Comparison of ENCODE assay signal across 1 cellular context in genomic region chr11:3119141-3119821, GRCh38.
TF ChIP-seq lines count a peak whose summit lies in the region.

No MANE protein-coding gene starts in this region.

TF ChIP-seq in HepG2, 621 proteins besides CTCF, POLR2A, EP300 and RAD21 (continued from another document):
- TF ChIP-seq, protein P1, sequence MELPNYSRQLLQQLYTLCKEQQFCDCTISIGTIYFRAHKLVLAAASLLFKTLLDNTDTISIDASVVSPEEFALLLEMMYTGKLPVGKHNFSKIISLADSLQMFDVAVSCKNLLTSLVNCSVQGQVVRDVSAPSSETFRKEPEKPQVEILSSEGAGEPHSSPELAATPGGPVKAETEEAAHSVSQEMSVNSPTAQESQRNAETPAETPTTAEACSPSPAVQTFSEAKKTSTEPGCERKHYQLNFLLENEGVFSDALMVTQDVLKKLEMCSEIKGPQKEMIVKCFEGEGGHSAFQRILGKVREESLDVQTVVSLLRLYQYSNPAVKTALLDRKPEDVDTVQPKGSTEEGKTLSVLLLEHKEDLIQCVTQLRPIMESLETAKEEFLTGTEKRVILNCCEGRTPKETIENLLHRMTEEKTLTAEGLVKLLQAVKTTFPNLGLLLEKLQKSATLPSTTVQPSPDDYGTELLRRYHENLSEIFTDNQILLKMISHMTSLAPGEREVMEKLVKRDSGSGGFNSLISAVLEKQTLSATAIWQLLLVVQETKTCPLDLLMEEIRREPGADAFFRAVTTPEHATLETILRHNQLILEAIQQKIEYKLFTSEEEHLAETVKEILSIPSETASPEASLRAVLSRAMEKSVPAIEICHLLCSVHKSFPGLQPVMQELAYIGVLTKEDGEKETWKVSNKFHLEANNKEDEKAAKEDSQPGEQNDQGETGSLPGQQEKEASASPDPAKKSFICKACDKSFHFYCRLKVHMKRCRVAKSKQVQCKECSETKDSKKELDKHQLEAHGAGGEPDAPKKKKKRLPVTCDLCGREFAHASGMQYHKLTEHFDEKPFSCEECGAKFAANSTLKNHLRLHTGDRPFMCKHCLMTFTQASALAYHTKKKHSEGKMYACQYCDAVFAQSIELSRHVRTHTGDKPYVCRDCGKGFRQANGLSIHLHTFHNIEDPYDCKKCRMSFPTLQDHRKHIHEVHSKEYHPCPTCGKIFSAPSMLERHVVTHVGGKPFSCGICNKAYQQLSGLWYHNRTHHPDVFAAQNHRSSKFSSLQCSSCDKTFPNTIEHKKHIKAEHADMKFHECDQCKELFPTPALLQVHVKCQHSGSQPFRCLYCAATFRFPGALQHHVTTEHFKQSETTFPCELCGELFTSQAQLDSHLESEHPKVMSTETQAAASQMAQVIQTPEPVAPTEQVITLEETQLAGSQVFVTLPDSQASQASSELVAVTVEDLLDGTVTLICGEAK (IDR thresholded peaks at IDR 0.05), result no peak
- TF ChIP-seq, protein P1 (CRISPR knock-in tag; IDR thresholded peaks at IDR 0.05), result no peak
- TF ChIP-seq, protein P2, sequence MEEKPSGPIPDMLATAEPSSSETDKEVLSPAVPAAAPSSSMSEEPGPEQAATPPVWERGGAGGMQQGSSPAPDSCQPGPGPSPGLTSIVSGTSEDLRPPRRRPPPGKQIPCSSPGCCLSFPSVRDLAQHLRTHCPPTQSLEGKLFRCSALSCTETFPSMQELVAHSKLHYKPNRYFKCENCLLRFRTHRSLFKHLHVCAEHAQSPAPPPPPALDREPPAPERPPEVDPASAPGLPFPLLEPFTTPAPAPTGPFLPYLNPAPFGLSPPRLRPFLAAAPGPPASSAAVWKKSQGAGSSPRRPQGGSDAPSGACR (CRISPR knock-in tag; IDR thresholded peaks at IDR 0.05), result no peak
- TF ChIP-seq, protein P3, sequence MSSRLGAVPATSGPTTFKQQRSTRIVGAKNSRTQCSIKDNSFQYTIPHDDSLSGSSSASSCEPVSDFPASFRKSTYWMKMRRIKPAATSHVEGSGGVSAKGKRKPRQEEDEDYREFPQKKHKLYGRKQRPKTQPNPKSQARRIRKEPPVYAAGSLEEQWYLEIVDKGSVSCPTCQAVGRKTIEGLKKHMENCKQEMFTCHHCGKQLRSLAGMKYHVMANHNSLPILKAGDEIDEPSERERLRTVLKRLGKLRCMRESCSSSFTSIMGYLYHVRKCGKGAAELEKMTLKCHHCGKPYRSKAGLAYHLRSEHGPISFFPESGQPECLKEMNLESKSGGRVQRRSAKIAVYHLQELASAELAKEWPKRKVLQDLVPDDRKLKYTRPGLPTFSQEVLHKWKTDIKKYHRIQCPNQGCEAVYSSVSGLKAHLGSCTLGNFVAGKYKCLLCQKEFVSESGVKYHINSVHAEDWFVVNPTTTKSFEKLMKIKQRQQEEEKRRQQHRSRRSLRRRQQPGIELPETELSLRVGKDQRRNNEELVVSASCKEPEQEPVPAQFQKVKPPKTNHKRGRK (CRISPR knock-in tag; IDR thresholded peaks at IDR 0.05), result no peak
- TF ChIP-seq, protein P4, sequence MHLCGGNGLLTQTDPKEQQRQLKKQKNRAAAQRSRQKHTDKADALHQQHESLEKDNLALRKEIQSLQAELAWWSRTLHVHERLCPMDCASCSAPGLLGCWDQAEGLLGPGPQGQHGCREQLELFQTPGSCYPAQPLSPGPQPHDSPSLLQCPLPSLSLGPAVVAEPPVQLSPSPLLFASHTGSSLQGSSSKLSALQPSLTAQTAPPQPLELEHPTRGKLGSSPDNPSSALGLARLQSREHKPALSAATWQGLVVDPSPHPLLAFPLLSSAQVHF (CRISPR knock-in tag; IDR thresholded peaks at IDR 0.05), result no peak
